In the genomic region with DNA sequence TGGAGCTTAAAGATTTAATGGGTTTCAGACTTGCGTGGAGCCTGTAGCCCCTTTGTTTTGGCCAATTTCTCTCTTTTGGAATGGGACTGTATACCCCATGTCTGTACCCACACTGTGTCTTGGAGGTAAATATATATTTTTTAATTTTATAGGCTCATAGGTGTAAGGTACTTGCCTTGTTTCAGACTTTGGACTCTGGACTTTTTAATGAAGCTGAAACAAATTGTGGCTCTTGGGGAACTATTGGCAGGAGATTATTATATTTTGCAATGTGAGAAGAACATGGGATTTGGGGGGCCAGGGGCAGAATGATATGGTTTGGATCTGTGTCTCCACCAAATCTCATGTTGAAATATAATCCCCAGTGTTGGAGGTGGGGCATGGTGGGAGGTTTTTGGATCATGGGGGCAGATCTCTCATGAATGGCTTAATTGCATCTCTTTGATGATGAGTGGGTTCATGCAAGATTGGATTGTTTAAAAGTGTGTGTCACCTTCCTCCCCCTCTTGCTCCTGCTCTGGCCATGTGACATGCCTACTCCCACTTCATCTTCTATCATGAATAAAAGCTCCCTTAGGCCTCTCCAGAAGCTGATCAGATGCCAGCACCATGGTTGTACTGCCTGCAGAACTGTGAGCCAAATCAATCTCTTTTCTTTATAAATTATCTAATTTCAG, we compare ENCODE assay signal across 29 cellular contexts.
"Had no signal": no experiment of that assay in that cellular context is flagged by ENCODE, and none has a peak within 500 bp of the region (broad histone marks: within the 10 kb centered on the region; RNA-seq: fewer than 3 reads in every experiment).

No MANE protein-coding gene starts in this region.

- H3K4me3 ChIP-seq: neural progenitor cell, ovary, psoas muscle, right lobe of liver, sigmoid colon, stomach, thoracic aorta, thyroid gland, tibial nerve, upper lobe of right lung, uterus had no signal

- H3K4me1 Mint-ChIP-seq: naive thymus-derived CD4-positive, alpha-beta T cell; natural killer cell; nephron; neural progenitor cell; stimulated activated effector memory CD8-positive, alpha-beta T cell treated with anti-CD3 and anti-CD28 coated beads, Interleukin-12 subunit alpha, Interleukin-12 subunit beta, amount 100 ng/mL, for 72 hours had no signal

- H3K27ac ChIP-seq: neural progenitor cell, ovary, parathyroid adenoma, psoas muscle, right lobe of liver, sigmoid colon, stomach, thoracic aorta, thyroid gland, tibial nerve, upper lobe of right lung, uterus had no signal

- H2AFZ ChIP-seq: neural progenitor cell, parathyroid adenoma had no signal

- H3K4me1 ChIP-seq: neural progenitor cell, parathyroid adenoma, psoas muscle, stomach, upper lobe of right lung, uterus had no signal

- DNase-seq: naive thymus-derived CD4-positive, alpha-beta T cell; natural killer cell; occipital lobe; ovary; posterior cingulate gyrus; psoas muscle; right cardiac atrium; right lobe of liver; sigmoid colon; small intestine; stimulated activated CD4-positive, alpha-beta T cell treated with anti-CD3 and anti-CD28 coated beads, Interleukin-15, amount 100 ng/mL, for 24 hours; stimulated activated CD4-positive, alpha-beta T cell treated with anti-CD3 and anti-CD28 coated beads, Interleukin-2, amount 100 ng/mL, for 24 hours; stimulated activated CD4-positive, alpha-beta T cell treated with anti-CD3 and anti-CD28 coated beads, Interleukin-2, amount 100 ng/mL, for 48 hours; stimulated activated CD4-positive, alpha-beta T cell treated with anti-CD3 and anti-CD28 coated beads, Interleukin-4, amount 100 ng/mL, for 24 hours; stimulated activated naive B cell treated with anti-CD40 and anti-IgM and Interleukin-4, amounts not matched to agents 10 μg/mL and 1 μg/mL and 100 μg/mL, for 72 hours; stimulated activated naive CD4-positive, alpha-beta T cell treated with Interleukin-2 at 50 U/mL for 16 hours; stomach; thyroid gland; trophoblast cell; upper lobe of right lung; uterus had no signal

- H3K4me3 Mint-ChIP-seq: naive thymus-derived CD4-positive, alpha-beta T cell; natural killer cell; nephron; neural progenitor cell; stimulated activated effector memory CD8-positive, alpha-beta T cell treated with anti-CD3 and anti-CD28 coated beads, Interleukin-12 subunit alpha, Interleukin-12 subunit beta, amount 100 ng/mL, for 72 hours; stimulated activated naive B cell treated with anti-CD40 and anti-IgM and Interleukin-4, amounts not matched to agents 10 μg/mL and 1 μg/mL and 100 μg/mL, for 72 hours; stimulated activated naive CD8-positive, alpha-beta T cell treated with anti-CD3 and anti-CD28 coated beads, Interleukin-15, Interleukin-2, amounts not matched to agents 100 ng/mL and 50 ng/mL, for 24 hours had no signal

- H3K27me3 ChIP-seq: neural progenitor cell, ovary, right lobe of liver, sigmoid colon, stomach, thyroid gland, tibial nerve, upper lobe of right lung, uterus had no signal

- H3K4me2 ChIP-seq: neural progenitor cell had no signal

- ATAC-seq: naive thymus-derived CD4-positive, alpha-beta T cell; natural killer cell; psoas muscle; right cardiac atrium; stimulated activated naive B cell treated with anti-CD40 and anti-IgM and Interleukin-4, amounts not matched to agents 10 μg/mL and 1 μg/mL and 100 μg/mL, for 72 hours; upper lobe of right lung had no signal

- H3K9me3 Mint-ChIP-seq: stimulated activated effector memory CD8-positive, alpha-beta T cell treated with anti-CD3 and anti-CD28 coated beads, Interleukin-12 subunit alpha, Interleukin-12 subunit beta, amount 100 ng/mL, for 72 hours had no signal

- H3K36me3 Mint-ChIP-seq: natural killer cell; neural progenitor cell; stimulated activated effector memory CD8-positive, alpha-beta T cell treated with anti-CD3 and anti-CD28 coated beads, Interleukin-12 subunit alpha, Interleukin-12 subunit beta, amount 100 ng/mL, for 72 hours had no signal

- H3K79me2 ChIP-seq: parathyroid adenoma had no signal

- H3K9ac ChIP-seq: neural progenitor cell, parathyroid adenoma had no signal

- H3K27ac Mint-ChIP-seq: naive thymus-derived CD4-positive, alpha-beta T cell; natural killer cell; nephron; neural progenitor cell; progenitor cell of endocrine pancreas; stimulated activated effector memory CD8-positive, alpha-beta T cell treated with anti-CD3 and anti-CD28 coated beads, Interleukin-12 subunit alpha, Interleukin-12 subunit beta, amount 100 ng/mL, for 72 hours; stimulated activated naive B cell treated with anti-CD40 and anti-IgM and Interleukin-4, amounts not matched to agents 10 μg/mL and 1 μg/mL and 100 μg/mL, for 72 hours; stimulated activated naive CD8-positive, alpha-beta T cell treated with anti-CD3 and anti-CD28 coated beads, Interleukin-15, Interleukin-2, amounts not matched to agents 100 ng/mL and 50 ng/mL, for 24 hours had no signal

- H3K9me3 ChIP-seq: ovary, psoas muscle, right lobe of liver, thoracic aorta, thyroid gland, tibial nerve, upper lobe of right lung, uterus had no signal

- H3K36me3 ChIP-seq: neural progenitor cell, ovary, right lobe of liver, sigmoid colon, stomach, thoracic aorta, thyroid gland, tibial nerve, upper lobe of right lung, uterus had no signal
